ENCODE assay signal across 8 cellular contexts in genomic region chr9:33623658-33624586, GRCh38.
DNase-seq lines count a peak whose midpoint lies in the region; ATAC-seq, FAIRE-seq and TF ChIP-seq lines count a peak whose summit lies in the region.

No MANE protein-coding gene starts in this region.

- no peak overlapping the region for H3K27ac Mint-ChIP-seq in activated CD4-positive, alpha-beta T cell treated with anti-CD3 and anti-CD28 coated beads, Interleukin-2, amount 10 ng/mL, durations not matched to agents 24 days and 14 days

- WGBS in lower leg skin, 2 donors = 19 to 22% methylated on average over 20 of the region's 20 CpGs

- FAIRE-seq in GM12891 (lab: Jason Lieb, UNC) = peak; percentile 97

- ATAC-seq in HG03159 (IDR thresholded peaks at IDR 0.05; ENCODE audit: unreplicated experiment) = peak; percentile 80

- peaks cover 9% of the 10 kb centered on the region for H3K4me1 Mint-ChIP-seq in activated CD4-positive, alpha-beta T cell treated with anti-CD3 and anti-CD28 coated beads, Interleukin-2, amount 10 ng/mL, durations not matched to agents 24 days and 14 days

- H3K27me3 Mint-ChIP-seq in activated CD4-positive, alpha-beta T cell treated with anti-CD3 and anti-CD28 coated beads, Interleukin-2, amount 10 ng/mL, durations not matched to agents 24 days and 14 days = peaks cover 15% of the 10 kb centered on the region

- no peaks in the 10 kb centered on the region for H3K9me3 Mint-ChIP-seq in activated CD4-positive, alpha-beta T cell treated with anti-CD3 and anti-CD28 coated beads, Interleukin-2, amount 10 ng/mL, durations not matched to agents 24 days and 14 days

- intact Hi-C loops in activated CD4-positive, alpha-beta T cell treated with anti-CD3 and anti-CD28 coated beads, Interleukin-2, amount 10 ng/mL, durations not matched to agents 24 days and 14 days (cut with micrococcal nuclease) = loop anchor here (1.0 kb wide), 1 partner anchor 98 kb away; no protein-coding TSS in a partner anchor
- intact Hi-C loops in lower leg skin (cut with DNase I; ENCODE audit: low total_unique reads) = loop anchor here (2.0 kb wide), 1 partner anchor 97 kb away; no protein-coding TSS in a partner anchor

- TF ChIP-seq POLR2A in GM12891 (IDR thresholded peaks at IDR 0.05; ENCODE audit: low read depth, low read length) (no peak), lower leg skin (IDR thresholded peaks at IDR 0.05) (no peak)

- no peaks in the 10 kb centered on the region for H3K36me3 Mint-ChIP-seq in activated CD4-positive, alpha-beta T cell treated with anti-CD3 and anti-CD28 coated beads, Interleukin-2, amount 10 ng/mL, durations not matched to agents 24 days and 14 days (ENCODE audit: low read depth)

- peak; percentile 57 for DNase-seq in GM12891 (ENCODE audit: insufficient read length, low spot score)
- DNase-seq in NCI-H460 (ENCODE audit: extremely low read depth, low read depth) = peak; percentile 66
- peak; percentile 91 for DNase-seq in activated CD4-positive, alpha-beta T cell treated with anti-CD3 and anti-CD28 coated beads, Interleukin-2, amount 10 ng/mL, durations not matched to agents 24 days and 14 days
- DNase-seq in dedifferentiated amniotic fluid mesenchymal stem cell (ENCODE audit: extremely low spot score) = peak; percentile 77
- DNase-seq in lower leg skin (ENCODE audit: low spot score in 2 of 2) = peak; percentile 67 to 93
- peak; percentile 48 for DNase-seq in stimulated activated CD8-positive, alpha-beta memory T cell treated with anti-CD3 and anti-CD28 coated beads, Interleukin-12 subunit alpha, Interleukin-12 subunit beta, amount 100 ng/mL, for 1 hour (ENCODE audit: low read depth)
- no peak for DNase-seq in OCI-M2 (lab: John Stamatoyannopoulos, UW; ENCODE audit: unreplicated experiment)

- H3K4me3 Mint-ChIP-seq in activated CD4-positive, alpha-beta T cell treated with anti-CD3 and anti-CD28 coated beads, Interleukin-2, amount 10 ng/mL, durations not matched to agents 24 days and 14 days = no peak overlapping the region

- TF ChIP-seq CTCF in lower leg skin (IDR thresholded peaks at IDR 0.05) = peak in 1 of 3 donors; percentile 88

- H3K4me3 ChIP-seq in lower leg skin (ENCODE audit: low read depth, poor library complexity, severe bottlenecking) = no peak overlapping the region

TF ChIP-seq in GM12891, 5 proteins besides CTCF, POLR2A, EP300 and RAD21:
- no peak for TF ChIP-seq PAX5 (IDR thresholded peaks at IDR 0.05; ENCODE audit: insufficient read depth, low read length, severe bottlenecking)
- no peak for TF ChIP-seq TAF1 (IDR thresholded peaks at IDR 0.05; ENCODE audit: low read depth, low read length)
- no peak for TF ChIP-seq POLR2AphosphoS5 (IDR thresholded peaks at IDR 0.05; ENCODE audit: low read depth, low read length)
TF ChIP-seq in GM12891: peak in this region for 0.
